ENCODE assay signal across 9 cellular contexts in genomic region chr5:98309785-98310566, GRCh38.
DNase-seq lines count a peak whose midpoint lies in the region; ATAC-seq and TF ChIP-seq lines count a peak whose summit lies in the region.
"Had no signal": no experiment of that assay in that cellular context is flagged by ENCODE, and none has a peak within 500 bp of the region (broad histone marks: within the 10 kb centered on the region; RNA-seq: fewer than 3 reads in every experiment).

No MANE protein-coding gene starts in this region.

- no peak for TF ChIP-seq EP300 in esophagus muscularis mucosa (IDR thresholded peaks at IDR 0.05)

- peaks cover 0 to 21% (median 9%) of the 10 kb centered on the region in 4 donors for H3K4me1 ChIP-seq in esophagus muscularis mucosa
- no peaks in the 10 kb centered on the region for H3K4me1 ChIP-seq in rectal smooth muscle tissue (ENCODE audit: control insufficient read depth, insufficient read depth, low read length)
- no peaks in the 10 kb centered on the region for H3K4me1 ChIP-seq in uterus
- H3K4me1 ChIP-seq: psoas muscle had no signal

- no peak for TF ChIP-seq POLR2A in esophagus muscularis mucosa (IDR thresholded peaks at IDR 0.05; ENCODE audit: low read depth)
- no peak for TF ChIP-seq POLR2A in uterus (IDR thresholded peaks at IDR 0.05)

- H3K9me3 ChIP-seq in esophagus muscularis mucosa (no peaks in the 10 kb centered on the region), uterus (no peaks in the 10 kb centered on the region)
- H3K9me3 ChIP-seq: psoas muscle had no signal

- H3K27ac ChIP-seq in esophagus muscularis mucosa (replicated peaks in 1 of 4): peak overlapping the region in 3 of 4 donors; percentile 15 to 39 (median 25)
- H3K27ac ChIP-seq in rectal smooth muscle tissue (ENCODE audit: low read depth, low read length): peak overlapping the region; percentile 58
- H3K27ac ChIP-seq in uterus: no peak overlapping the region
- H3K27ac ChIP-seq: psoas muscle had no signal

- intact Hi-C loops in esophagus muscularis mucosa (cut with DNase I): no loop called here
- intact Hi-C loops in uterus (cut with DNase I; ENCODE audit: low total_unique reads): no loop called here

- H3K9ac ChIP-seq in rectal smooth muscle tissue (ENCODE audit: low read length): no peak overlapping the region

- H3K36me3 ChIP-seq in esophagus muscularis mucosa: no peaks in the 10 kb centered on the region
- H3K36me3 ChIP-seq in rectal smooth muscle tissue (ENCODE audit: control insufficient read depth, insufficient read depth, low read length): no peaks in the 10 kb centered on the region
- no peaks in the 10 kb centered on the region for H3K36me3 ChIP-seq in uterus

- H3K27me3 ChIP-seq in esophagus muscularis mucosa (no peaks in the 10 kb centered on the region), rectal smooth muscle tissue (ENCODE audit: control insufficient read depth, insufficient read depth, low read length) (no peaks in the 10 kb centered on the region), uterus (no peaks in the 10 kb centered on the region)

- ATAC-seq in GM19324 (IDR thresholded peaks at IDR 0.05; ENCODE audit: low FRiP score, unreplicated experiment): peak; percentile 68
- peak; percentile 52 for ATAC-seq in HG03135 (IDR thresholded peaks at IDR 0.05; ENCODE audit: unreplicated experiment)

- WGBS in esophagus muscularis mucosa: 46% methylated on average over 7 of the region's 7 CpGs

- peak overlapping the region in 2 of 4 donors; percentile 15 to 24 for H3K4me3 ChIP-seq in esophagus muscularis mucosa
- peak overlapping the region; percentile 24 for H3K4me3 ChIP-seq in rectal smooth muscle tissue (ENCODE audit: low read length)
- no peak overlapping the region for H3K4me3 ChIP-seq in uterus
- H3K4me3 ChIP-seq: psoas muscle had no signal

- no peak for TF ChIP-seq CTCF in esophagus muscularis mucosa (IDR thresholded peaks at IDR 0.05)
- no peak for TF ChIP-seq CTCF in uterus (IDR thresholded peaks at IDR 0.05)

- DNase-seq in DMS53 (lab: John Stamatoyannopoulos, UW) (peak; percentile 82), SHP77 treated with DMSO at 0.1 percent for 48 hours (lab: John Stamatoyannopoulos, UW) (peak; percentile 23), esophagus muscularis mucosa (ENCODE audit: extremely low spot score) (no peak), NCI-H2029 (lab: John Stamatoyannopoulos, UW) (no peak), uterus (no peak)
- DNase-seq: psoas muscle had no signal

Comparison
In these comparisons a context has a peak if more than half of its experiments do, and no peak if none do; other contexts are left out.
1. DNase-seq: peak in DMS53 (single experiment) and SHP77 treated with DMSO at 0.1 percent for 48 hours (single experiment); none in esophagus muscularis mucosa (single experiment), NCI-H2029 (single experiment) and uterus (0 of 2).
2. H3K27ac ChIP-seq: peak in esophagus muscularis mucosa (3 of 4) and rectal smooth muscle tissue (single experiment); none in uterus (0 of 2).